In the genomic region with DNA sequence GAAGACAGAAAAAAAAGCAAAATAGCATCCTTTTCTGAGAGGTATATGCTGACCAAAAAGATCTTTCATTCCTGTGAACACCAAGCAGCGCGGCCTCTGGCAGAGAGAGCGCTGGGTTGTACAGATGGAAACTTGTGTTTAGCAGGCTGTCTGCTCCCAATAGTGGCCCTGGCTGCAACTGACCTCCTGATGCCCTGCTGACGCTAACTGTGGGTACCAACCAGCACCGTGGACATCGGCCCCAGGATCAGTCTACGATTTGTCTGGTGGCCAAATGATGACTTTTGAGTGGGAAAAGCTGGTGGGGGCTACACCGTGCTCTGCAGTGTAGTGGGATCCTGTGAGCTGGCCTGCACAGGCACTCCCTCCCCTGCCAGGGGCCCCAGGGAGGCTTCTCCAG, we compare ENCODE assay signal across 18 cellular contexts.
"Had no signal": no experiment of that assay in that cellular context is flagged by ENCODE, and none has a peak within 500 bp of the region (broad histone marks: within the 10 kb centered on the region; RNA-seq: fewer than 3 reads in every experiment).

No MANE protein-coding gene starts in this region.

- H3K9me3 ChIP-seq: neutrophil, sigmoid colon had no signal

- H3K27me3 ChIP-seq: foreskin keratinocyte, neutrophil, sigmoid colon had no signal

- H3K4me1 ChIP-seq: foreskin keratinocyte, sigmoid colon had no signal

- DNase-seq: effector memory CD8-positive, alpha-beta T cell; foreskin keratinocyte; immature natural killer cell; left cardiac atrium; mesendoderm; naive B cell; nephron progenitor cell; posterior cingulate gyrus; sigmoid colon; stimulated activated CD4-positive, alpha-beta T cell treated with anti-CD3 and anti-CD28 coated beads, Interleukin-2, amount 100 ng/mL, for 24 hours; stimulated activated CD4-positive, alpha-beta T cell treated with anti-CD3 and anti-CD28 coated beads, Interleukin-4, amount 100 ng/mL, for 4 hours; stimulated activated naive CD4-positive, alpha-beta T cell treated with Interleukin-2 at 50 U/mL for 16 hours; trophoblast cell had no signal

- FAIRE-seq: colon, keratinocyte had no signal

- H3K4me3 ChIP-seq: sigmoid colon, skin epidermis had no signal

- H3K27ac ChIP-seq: epithelial cell of prostate, foreskin keratinocyte, neutrophil, sigmoid colon, skin epidermis had no signal

- ATAC-seq: effector memory CD8-positive, alpha-beta T cell; foreskin keratinocyte; left cardiac atrium had no signal
